12 cellular contexts compared by ENCODE assay signal in the genomic region with DNA sequence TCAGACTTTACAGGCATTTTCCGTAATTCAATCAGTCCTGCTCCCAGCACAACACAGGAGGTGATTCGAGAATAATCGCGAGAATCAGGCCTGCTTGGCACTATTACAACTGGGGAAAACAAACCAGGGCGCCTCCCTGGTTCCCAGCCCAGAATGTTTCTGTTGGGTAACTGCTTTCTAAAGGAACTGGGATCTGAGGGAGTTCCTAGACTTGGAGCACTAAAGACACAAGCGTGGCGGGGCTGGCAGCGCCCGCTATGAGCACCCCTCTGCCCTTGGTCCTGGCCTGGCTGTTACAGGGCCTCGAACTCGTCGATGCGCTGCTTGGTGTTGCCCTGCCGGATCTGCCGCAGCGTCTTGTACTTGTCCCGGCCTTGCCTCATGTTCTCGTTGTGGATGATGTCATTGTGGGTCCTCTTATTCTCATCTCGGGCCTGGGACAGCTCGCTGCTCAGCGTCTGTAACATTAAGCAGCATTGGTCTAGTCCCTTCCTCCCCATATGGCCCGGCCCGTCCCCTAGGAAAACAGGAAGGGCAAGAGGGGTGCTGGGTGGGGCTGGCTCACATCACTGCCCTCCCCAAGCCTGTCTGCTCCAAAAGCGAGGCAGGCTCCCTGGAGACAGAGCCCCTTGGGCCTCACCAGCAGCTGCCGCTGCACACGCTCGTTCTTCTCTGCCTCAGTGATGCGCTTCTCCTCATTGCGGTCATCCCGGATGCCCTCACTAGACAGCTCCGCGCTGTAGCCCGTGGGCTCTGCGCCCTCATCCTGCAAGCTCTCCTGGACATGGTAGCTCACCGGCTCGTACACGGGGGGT. TPM values are rescaled to one million over a fixed set of nuclear protein-coding genes. Genes with fewer than 3 reads are reported as not detected.
A peak's percentile ranks its signal among the peaks of the same experiment; 100 is the strongest.
DNase-seq lines count a peak whose midpoint lies in the region; ATAC-seq and TF ChIP-seq lines count a peak whose summit lies in the region.
"Had no signal": no experiment of that assay in that cellular context is flagged by ENCODE, and none has a peak within 500 bp of the region (broad histone marks: within the 10 kb centered on the region; RNA-seq: fewer than 3 reads in every experiment).

No MANE protein-coding gene starts in this region.

- no peaks in the 10 kb centered on the region for H3K9me3 Mint-ChIP-seq in activated T-cell treated with anti-CD3 and anti-CD28 coated beads, Interleukin-2, amount 50 U/mL, for 72 hours
- no peaks in the 10 kb centered on the region for H3K9me3 Mint-ChIP-seq in activated T-cell treated with anti-CD3 and anti-CD28 coated beads, Interleukin-2, amount 50 U/mL, for 4 hours
- H3K9me3 Mint-ChIP-seq in endodermal cell: no peaks in the 10 kb centered on the region
- H3K9me3 Mint-ChIP-seq in stimulated activated effector memory CD8-positive, alpha-beta T cell treated with anti-CD3 and anti-CD28 coated beads, Interleukin-12 subunit alpha, Interleukin-12 subunit beta, amount 100 ng/mL, for 72 hours: no peaks in the 10 kb centered on the region

- H3K9me3 ChIP-seq in endodermal cell (ENCODE audit: control insufficient read depth, low read length): no peaks in the 10 kb centered on the region
- H3K9me3 ChIP-seq: colonic mucosa had no signal

- peak overlapping the region in 1 of 2 donors; percentile 36 for H3K4me3 Mint-ChIP-seq in activated T-cell treated with anti-CD3 and anti-CD28 coated beads, Interleukin-2, amount 50 U/mL, for 72 hours
- H3K4me3 Mint-ChIP-seq in activated T-cell treated with anti-CD3 and anti-CD28 coated beads, Interleukin-2, amount 50 U/mL, for 4 hours: no peak overlapping the region
- H3K4me3 Mint-ChIP-seq in endodermal cell: no peak overlapping the region
- H3K4me3 Mint-ChIP-seq in stimulated activated effector memory CD8-positive, alpha-beta T cell treated with anti-CD3 and anti-CD28 coated beads, Interleukin-12 subunit alpha, Interleukin-12 subunit beta, amount 100 ng/mL, for 72 hours: no peak overlapping the region

- no peaks in the 10 kb centered on the region for H3K27me3 ChIP-seq in endodermal cell (ENCODE audit: control insufficient read depth, insufficient read depth, low read length, poor library complexity, severe bottlenecking)
- H3K27me3 ChIP-seq: colonic mucosa had no signal

- ATAC-seq in activated T-cell treated with anti-CD3 and anti-CD28 coated beads, Interleukin-2, amount 50 U/mL, for 72 hours (replicated peaks in 1 of 2): peak; percentile 3
- no peak for ATAC-seq in activated T-cell treated with anti-CD3 and anti-CD28 coated beads, Interleukin-2, amount 50 U/mL, for 4 hours
- ATAC-seq in stimulated activated effector memory CD8-positive, alpha-beta T cell treated with anti-CD3 and anti-CD28 coated beads, Interleukin-12 subunit alpha, Interleukin-12 subunit beta, amount 100 ng/mL, for 72 hours: peak; percentile 5
- no peak for ATAC-seq in GM21576 (IDR thresholded peaks at IDR 0.05; ENCODE audit: unreplicated experiment)
- ATAC-seq in GM21360 (IDR thresholded peaks at IDR 0.05; ENCODE audit: unreplicated experiment): no peak

- H3K36me3 ChIP-seq in endodermal cell (ENCODE audit: control insufficient read depth, insufficient read depth, low read length): peaks cover 80% of the 10 kb centered on the region

- H3K4me1 ChIP-seq in endodermal cell (ENCODE audit: control insufficient read depth, insufficient read depth, low read length): no peaks in the 10 kb centered on the region
- H3K4me1 ChIP-seq: colonic mucosa had no signal

- no peak overlapping the region for H3K9ac ChIP-seq in endodermal cell (ENCODE audit: extremely low read depth, low read length, poor library complexity, severe bottlenecking)

- no peak overlapping the region for H3K27ac ChIP-seq in endodermal cell (ENCODE audit: low read depth, low read length)
- H3K27ac ChIP-seq: colonic mucosa had no signal

- H3K27ac Mint-ChIP-seq in activated T-cell treated with anti-CD3 and anti-CD28 coated beads, Interleukin-2, amount 50 U/mL, for 72 hours: peak overlapping the region; percentile 91
- H3K27ac Mint-ChIP-seq in endodermal cell: peak overlapping the region; percentile 21
- peak overlapping the region; percentile 94 for H3K27ac Mint-ChIP-seq in stimulated activated effector memory CD8-positive, alpha-beta T cell treated with anti-CD3 and anti-CD28 coated beads, Interleukin-12 subunit alpha, Interleukin-12 subunit beta, amount 100 ng/mL, for 72 hours

- H3K4me3 ChIP-seq in endodermal cell (ENCODE audit: low read length): no peak overlapping the region
- H3K4me3 ChIP-seq: colonic mucosa had no signal

- H3K27me3 Mint-ChIP-seq in activated T-cell treated with anti-CD3 and anti-CD28 coated beads, Interleukin-2, amount 50 U/mL, for 72 hours (ENCODE audit: low read depth): no peaks in the 10 kb centered on the region
- no peaks in the 10 kb centered on the region for H3K27me3 Mint-ChIP-seq in activated T-cell treated with anti-CD3 and anti-CD28 coated beads, Interleukin-2, amount 50 U/mL, for 4 hours (ENCODE audit: low read depth)
- no peaks in the 10 kb centered on the region for H3K27me3 Mint-ChIP-seq in endodermal cell (ENCODE audit: insufficient read depth)

- WGBS in endodermal cell (ENCODE audit: insufficient coverage in 1 of 2, insufficient read length in 1 of 2), 2 experiments: 97 to 99% methylated on average over 30 to 37 of the region's 37 CpGs

- H3K36me3 Mint-ChIP-seq in activated T-cell treated with anti-CD3 and anti-CD28 coated beads, Interleukin-2, amount 50 U/mL, for 72 hours (ENCODE audit: insufficient read depth in 2 of 2): peaks cover 21 to 54% of the 10 kb centered on the region in 2 donors
- H3K36me3 Mint-ChIP-seq in activated T-cell treated with anti-CD3 and anti-CD28 coated beads, Interleukin-2, amount 50 U/mL, for 4 hours (ENCODE audit: insufficient read depth): peaks cover 73% of the 10 kb centered on the region
- peaks cover 71% of the 10 kb centered on the region for H3K36me3 Mint-ChIP-seq in endodermal cell (ENCODE audit: low read depth)
- H3K36me3 Mint-ChIP-seq in stimulated activated effector memory CD8-positive, alpha-beta T cell treated with anti-CD3 and anti-CD28 coated beads, Interleukin-12 subunit alpha, Interleukin-12 subunit beta, amount 100 ng/mL, for 72 hours: peaks cover 100% of the 10 kb centered on the region

- DNase-seq in activated T-cell treated with anti-CD3 and anti-CD28 coated beads, Interleukin-2, amount 50 U/mL, for 72 hours: no peak
- no peak for DNase-seq in activated T-cell treated with anti-CD3 and anti-CD28 coated beads, Interleukin-2, amount 50 U/mL, for 4 hours
- DNase-seq in NCI-H2171 treated with DMSO at 0.1 percent for 48 hours (lab: John Stamatoyannopoulos, UW): peak; percentile 72
- DNase-seq in endodermal cell: no peak
- no peak for DNase-seq in stimulated activated effector memory CD8-positive, alpha-beta T cell treated with anti-CD3 and anti-CD28 coated beads, Interleukin-12 subunit alpha, Interleukin-12 subunit beta, amount 100 ng/mL, for 72 hours (ENCODE audit: low spot score in 2 of 2)
- no peak for DNase-seq in MV-4-11 (lab: John Stamatoyannopoulos, UW)
- DNase-seq: colonic mucosa, NCI-H1048, NCI-H524, small intestine had no signal

- no peak for TF ChIP-seq CTCF in endodermal cell (conservative IDR thresholded peaks at IDR 0.05)

- H3K4me1 Mint-ChIP-seq in activated T-cell treated with anti-CD3 and anti-CD28 coated beads, Interleukin-2, amount 50 U/mL, for 72 hours (ENCODE audit: low read depth): peaks cover 33% of the 10 kb centered on the region
- H3K4me1 Mint-ChIP-seq in activated T-cell treated with anti-CD3 and anti-CD28 coated beads, Interleukin-2, amount 50 U/mL, for 4 hours (ENCODE audit: low read depth): peaks cover 15% of the 10 kb centered on the region
- peaks cover 21% of the 10 kb centered on the region for H3K4me1 Mint-ChIP-seq in endodermal cell
- peaks cover 40% of the 10 kb centered on the region for H3K4me1 Mint-ChIP-seq in stimulated activated effector memory CD8-positive, alpha-beta T cell treated with anti-CD3 and anti-CD28 coated beads, Interleukin-12 subunit alpha, Interleukin-12 subunit beta, amount 100 ng/mL, for 72 hours

RNA-seq across cellular contexts. Expression of a gene that starts 52.3 kb away (rescaled TPM):
- total RNA-seq in activated T-cell treated with anti-CD3 and anti-CD28 coated beads, Interleukin-2, amount 50 U/mL, for 72 hours: 100 to 1,000 TPM; 167 to 177 TPM
- 100 to 1,000 TPM; 315 to 327 (median 324) TPM for total RNA-seq in activated T-cell treated with anti-CD3 and anti-CD28 coated beads, Interleukin-2, amount 50 U/mL, for 4 hours
- total RNA-seq in endodermal cell: 100 to 1,000 TPM; 145 to 209 TPM
- 118 TPM for polyA plus RNA-seq in endodermal cell (2013, experiment 1 of 2)
- polyA plus RNA-seq in endodermal cell (2013, experiment 2 of 2): 115 TPM

Comparison
In these comparisons a context has a peak if more than half of its experiments do, and no peak if none do; other contexts are left out.
1. ATAC-seq: peak in activated T-cell treated with anti-CD3 and anti-CD28 coated beads, Interleukin-2, amount 50 U/mL, for 72 hours (2 of 2) and stimulated activated effector memory CD8-positive, alpha-beta T cell treated with anti-CD3 and anti-CD28 coated beads, Interleukin-12 subunit alpha, Interleukin-12 subunit beta, amount 100 ng/mL, for 72 hours (single experiment); none in activated T-cell treated with anti-CD3 and anti-CD28 coated beads, Interleukin-2, amount 50 U/mL, for 4 hours (0 of 2), GM21576 (single experiment) and GM21360 (single experiment).
2. H3K27ac Mint-ChIP-seq: peak in every context shown above with its lines; median percentile 94 in stimulated activated effector memory CD8-positive, alpha-beta T cell treated with anti-CD3 and anti-CD28 coated beads, Interleukin-12 subunit alpha, Interleukin-12 subunit beta, amount 100 ng/mL, for 72 hours; 91 in activated T-cell treated with anti-CD3 and anti-CD28 coated beads, Interleukin-2, amount 50 U/mL, for 72 hours; 21 in endodermal cell.